In genomic region chr3:133192967-133193366, GRCh38 we compare ENCODE assay signal across 18 cellular contexts.
A peak's percentile ranks its signal among the peaks of the same experiment; 100 is the strongest.
DNase-seq lines count a peak whose midpoint lies in the region; ATAC-seq, FAIRE-seq and TF ChIP-seq lines count a peak whose summit lies in the region.
"Had no signal": no experiment of that assay in that cellular context is flagged by ENCODE, and none has a peak within 500 bp of the region (broad histone marks: within the 10 kb centered on the region; RNA-seq: fewer than 3 reads in every experiment).

No MANE protein-coding gene starts in this region.

- H3K27me3 ChIP-seq in GM23338 (ENCODE audit: insufficient read depth), result no peaks in the 10 kb centered on the region
- H3K27me3 ChIP-seq: BLaER1 had no signal

- H3K4me2 ChIP-seq in GM23338, result no peak overlapping the region
- H3K4me2 ChIP-seq: BLaER1 had no signal

- FAIRE-seq in endometrium (lab: Jason Lieb, UNC), result peak; percentile 8
- FAIRE-seq: GM12878, HepG2 had no signal

- ATAC-seq in GM23338 (no peak), HG02763 (IDR thresholded peaks at IDR 0.05; ENCODE audit: unreplicated experiment) (no peak)
- ATAC-seq: GM12878, HepG2 had no signal

- 0 out of 2 replicates have a peak, but pooled peaks cover 3% of the 10 kb centered on the region for H4K20me1 ChIP-seq in GM23338 (replicated peaks; ENCODE audit: insufficient read depth)
- H4K20me1 ChIP-seq: BLaER1 had no signal

- H3K9me2 ChIP-seq in GM23338 (ENCODE audit: insufficient read depth), result peaks cover 9% of the 10 kb centered on the region; the same call in 1 of the 2 replicates

- H3K36me3 Mint-ChIP-seq in GM23338 (ENCODE audit: low read depth) (peaks cover 2% of the 10 kb centered on the region; the same call in 1 of the 3 replicates), progenitor cell of endocrine pancreas (ENCODE audit: insufficient read depth) (no peaks in the 10 kb centered on the region)
- H3K36me3 Mint-ChIP-seq: CD14-positive monocyte; CD4-positive, alpha-beta memory T cell; IgD-negative memory B cell had no signal

- H3K36me3 ChIP-seq in GM23338 (ENCODE audit: insufficient read depth), result no peaks in the 10 kb centered on the region
- H3K36me3 ChIP-seq: BLaER1, HAP-1 had no signal

- H3K27me3 Mint-ChIP-seq in GM23338 (ENCODE audit: insufficient read depth, low read depth, poor library complexity) (peaks cover 4% of the 10 kb centered on the region), progenitor cell of endocrine pancreas (no peaks in the 10 kb centered on the region)

- no peak overlapping the region for H3K27ac ChIP-seq in GM23338 (ENCODE audit: low read depth)
- H3K27ac ChIP-seq: BLaER1 had no signal

- no peak for TF ChIP-seq CTCF in GM23338 (conservative IDR thresholded peaks at IDR 0.05; ENCODE audit: low read depth in 2 of 2)
- TF ChIP-seq CTCF in progenitor cell of endocrine pancreas (IDR thresholded peaks at IDR 0.05; ENCODE audit: unreplicated experiment), result no peak

- H3K4me1 ChIP-seq in GM23338 (ENCODE audit: insufficient read depth), result no peaks in the 10 kb centered on the region; the same call in 1 of the 2 replicates
- H3K4me1 ChIP-seq: BLaER1, HAP-1 had no signal

- DNase-seq in GM23338 (ENCODE audit: low spot score), result no peak
- no peak for DNase-seq in progenitor cell of endocrine pancreas (ENCODE audit: low spot score, unreplicated experiment)
- no peak for DNase-seq in NCI-H774 (lab: John Stamatoyannopoulos, UW)
- DNase-seq in DMS53 (lab: John Stamatoyannopoulos, UW), result no peak
- DNase-seq in NCI-H69 (lab: John Stamatoyannopoulos, UW), result no peak
- DNase-seq: 8988T; Calu3; CD4-positive, alpha-beta memory T cell; DND-41; EL had no signal

- peaks cover 19% of the 10 kb centered on the region for H3K4me1 Mint-ChIP-seq in GM23338
- peaks cover 13% of the 10 kb centered on the region for H3K4me1 Mint-ChIP-seq in progenitor cell of endocrine pancreas (ENCODE audit: low read depth)
- H3K4me1 Mint-ChIP-seq: CD14-positive monocyte; CD4-positive, alpha-beta memory T cell; IgD-negative memory B cell had no signal

- H2AFZ ChIP-seq in GM23338, result no peak overlapping the region

- H3K4me3 Mint-ChIP-seq in GM23338 (no peak overlapping the region), progenitor cell of endocrine pancreas (ENCODE audit: low read depth) (no peak overlapping the region)
- H3K4me3 Mint-ChIP-seq: CD14-positive monocyte; CD4-positive, alpha-beta memory T cell; IgD-negative memory B cell had no signal

- no peaks in the 10 kb centered on the region for H3K79me2 ChIP-seq in GM23338 (replicated peaks; ENCODE audit: insufficient read depth)

- no peak overlapping the region for H3K4me3 ChIP-seq in GM23338
- H3K4me3 ChIP-seq: BLaER1, GM12878, HAP-1 had no signal

- H3K9me3 Mint-ChIP-seq in GM23338 (peaks cover 2% of the 10 kb centered on the region; the same call in 2 of the 3 replicates), progenitor cell of endocrine pancreas (ENCODE audit: low read depth) (no peaks in the 10 kb centered on the region)

- no peaks in the 10 kb centered on the region for H3F3A ChIP-seq in GM23338 (replicated peaks; ENCODE audit: low read depth)

- H3K27ac Mint-ChIP-seq in GM23338 (peak overlapping the region; percentile 40), progenitor cell of endocrine pancreas (peak overlapping the region; percentile 27)
- H3K27ac Mint-ChIP-seq: CD4-positive, alpha-beta memory T cell had no signal

TF ChIP-seq in GM23338, 12 proteins besides CTCF, POLR2A, EP300 and RAD21 (continues in another document):
- TF ChIP-seq EZH2phosphoT487 (IDR thresholded peaks at IDR 0.05; ENCODE audit: unreplicated experiment) (no peak), ZNF462 (CRISPR knock-in tag; IDR thresholded peaks at IDR 0.05) (no peak), EZH2 (IDR thresholded peaks at IDR 0.05; ENCODE audit: low read depth, unreplicated experiment) (no peak), ZNF114 (CRISPR knock-in tag; IDR thresholded peaks at IDR 0.05) (no peak), CREB1 (CRISPR knock-in tag; IDR thresholded peaks at IDR 0.05; ENCODE audit: low read depth) (no peak), ZNF331 (CRISPR knock-in tag; IDR thresholded peaks at IDR 0.05; ENCODE audit: low read depth) (no peak), NANOG (IDR thresholded peaks at IDR 0.05; ENCODE audit: borderline replicate concordance) (no peak)
- TF ChIP-seq, protein P1, sequence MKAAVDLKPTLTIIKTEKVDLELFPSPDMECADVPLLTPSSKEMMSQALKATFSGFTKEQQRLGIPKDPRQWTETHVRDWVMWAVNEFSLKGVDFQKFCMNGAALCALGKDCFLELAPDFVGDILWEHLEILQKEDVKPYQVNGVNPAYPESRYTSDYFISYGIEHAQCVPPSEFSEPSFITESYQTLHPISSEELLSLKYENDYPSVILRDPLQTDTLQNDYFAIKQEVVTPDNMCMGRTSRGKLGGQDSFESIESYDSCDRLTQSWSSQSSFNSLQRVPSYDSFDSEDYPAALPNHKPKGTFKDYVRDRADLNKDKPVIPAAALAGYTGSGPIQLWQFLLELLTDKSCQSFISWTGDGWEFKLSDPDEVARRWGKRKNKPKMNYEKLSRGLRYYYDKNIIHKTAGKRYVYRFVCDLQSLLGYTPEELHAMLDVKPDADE (IDR thresholded peaks at IDR 0.05), result no peak
